ENCODE assay signal across 15 cellular contexts in the genomic region with DNA sequence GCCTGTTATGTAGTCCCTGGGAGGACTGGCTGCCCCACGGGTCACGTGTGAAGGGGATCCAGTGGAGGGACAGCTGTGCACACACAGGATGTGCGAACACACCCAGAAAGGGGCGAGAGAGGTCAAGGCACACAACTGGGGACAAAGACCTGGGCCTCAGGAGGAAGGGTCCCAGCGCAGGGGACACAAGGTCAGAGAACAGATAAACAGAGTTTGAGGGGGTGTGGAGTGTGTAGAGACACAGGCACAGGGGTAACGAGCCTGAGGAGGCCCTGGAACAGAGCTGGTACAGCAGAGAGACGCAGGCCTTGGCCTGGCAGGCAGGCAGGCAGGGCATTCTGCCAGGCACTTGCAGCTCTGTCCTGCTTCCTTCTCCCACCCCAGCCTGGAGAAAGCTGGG. TPM values are rescaled to one million over a fixed set of nuclear protein-coding genes. Genes with fewer than 3 reads are reported as not detected.
DNase-seq lines count a peak whose midpoint lies in the region; ATAC-seq and TF ChIP-seq lines count a peak whose summit lies in the region.
"Had no signal": no experiment of that assay in that cellular context is flagged by ENCODE, and none has a peak within 500 bp of the region (broad histone marks: within the 10 kb centered on the region; RNA-seq: fewer than 3 reads in every experiment).

No MANE protein-coding gene starts in this region.

- H3K27me3 ChIP-seq in prostate gland (replicated peaks; ENCODE audit: insufficient read depth) (no peaks in the 10 kb centered on the region), brain microvascular endothelial cell (replicated peaks) (no peaks in the 10 kb centered on the region)

- no peak for DNase-seq in activated naive CD4-positive, alpha-beta T cell treated with anti-CD3 and anti-CD28 coated beads, Interleukin-2, amount 50 U/mL, for 72 hours (ENCODE audit: low spot score in 2 of 2)
- DNase-seq in activated naive CD4-positive, alpha-beta T cell treated with anti-CD3 and anti-CD28 coated beads for 36 hours = no peak
- DNase-seq in NCI-H2029 (lab: John Stamatoyannopoulos, UW) (peak; percentile 59), cerebellar cortex (ENCODE audit: low spot score) (peak; percentile 29), prostate gland (ENCODE audit: low spot score) (no peak), brain microvascular endothelial cell (no peak), occipital lobe (lab: John Stamatoyannopoulos, UW) (no peak), posterior vena cava (ENCODE audit: low spot score) (no peak)
- DNase-seq: activated B cell treated with CpG ODN at 0.5 μM for 24 hours; activated gamma-delta T cell; CD8-positive, alpha-beta memory T cell; dermis blood vessel endothelial cell; erythroblast; midbrain had no signal

- no peaks in the 10 kb centered on the region for H3K9me3 Mint-ChIP-seq in activated naive CD4-positive, alpha-beta T cell treated with anti-CD3 and anti-CD28 coated beads, Interleukin-2, amount 50 U/mL, for 72 hours
- no peaks in the 10 kb centered on the region for H3K9me3 Mint-ChIP-seq in activated naive CD4-positive, alpha-beta T cell treated with anti-CD3 and anti-CD28 coated beads for 36 hours
- H3K9me3 Mint-ChIP-seq: activated B cell treated with CpG ODN at 0.5 μM for 24 hours; CD8-positive, alpha-beta memory T cell; T-helper 2 cell treated with Interferon-gamma antibody and Interleukin-4, amounts not matched to agents 5 μg/mL and 100 μg/mL, for 36 hours had no signal

- peaks cover 0 to under 1% of the 10 kb centered on the region in 2 donors for H3K36me3 ChIP-seq in prostate gland
- peaks cover 27% of the 10 kb centered on the region for H3K36me3 ChIP-seq in brain microvascular endothelial cell (replicated peaks)

- peaks cover 8% of the 10 kb centered on the region for H3K4me1 Mint-ChIP-seq in activated naive CD4-positive, alpha-beta T cell treated with anti-CD3 and anti-CD28 coated beads for 36 hours (ENCODE audit: low read depth)

- no peak overlapping the region for H3K4me3 ChIP-seq in prostate gland
- H3K4me3 ChIP-seq in brain microvascular endothelial cell (ENCODE audit: low read depth, low read length) = no peak overlapping the region

- in situ Hi-C loops in brain microvascular endothelial cell (cut with HindIII; ENCODE audit: low pct_ligation_motif_present, low sequenced_read_pairs) = no loop called here

- no peaks in the 10 kb centered on the region for H3K9me3 ChIP-seq in prostate gland

- H3K27ac ChIP-seq in prostate gland = peak overlapping the region; percentile 37 to 38
- H3K27ac ChIP-seq in brain microvascular endothelial cell = no peak overlapping the region

- H3K4me1 ChIP-seq in prostate gland (replicated peaks) = peaks cover 5% of the 10 kb centered on the region

- no peak for ATAC-seq in activated naive CD4-positive, alpha-beta T cell treated with anti-CD3 and anti-CD28 coated beads, Interleukin-2, amount 50 U/mL, for 72 hours

- 51% methylated on average over 7 of the region's 7 CpGs for WGBS in prostate gland

- no peaks in the 10 kb centered on the region for H3K27me3 Mint-ChIP-seq in activated naive CD4-positive, alpha-beta T cell treated with anti-CD3 and anti-CD28 coated beads for 36 hours (ENCODE audit: low read depth)
- H3K27me3 Mint-ChIP-seq: activated B cell treated with CpG ODN at 0.5 μM for 24 hours; CD8-positive, alpha-beta memory T cell had no signal

- CTCF ChIA-PET in activated naive CD4-positive, alpha-beta T cell treated with anti-CD3 and anti-CD28 coated beads for 36 hours (lab: Charles Lee) = interaction anchor here (0.9 kb wide), 1 partner anchor 11 kb away, joined by 3 read pairs; no protein-coding TSS in a partner anchor

- intact Hi-C loops in activated naive CD4-positive, alpha-beta T cell treated with anti-CD3 and anti-CD28 coated beads for 36 hours (cut with micrococcal nuclease) = no loop called here
- intact Hi-C loops in prostate gland (cut with DNase I) (no loop called here), posterior vena cava (cut with DNase I) (loop anchor here in 1 of 2 donors (10.0 kb wide), 1 partner anchor 207 kb away; no protein-coding TSS in a partner anchor)

- no peak overlapping the region for H3K4me3 Mint-ChIP-seq in activated naive CD4-positive, alpha-beta T cell treated with anti-CD3 and anti-CD28 coated beads for 36 hours
- H3K4me3 Mint-ChIP-seq: activated B cell treated with CpG ODN at 0.5 μM for 24 hours; CD8-positive, alpha-beta memory T cell; T-helper 2 cell treated with Interferon-gamma antibody and Interleukin-4, amounts not matched to agents 5 μg/mL and 100 μg/mL, for 36 hours had no signal

- H3K36me3 Mint-ChIP-seq in activated naive CD4-positive, alpha-beta T cell treated with anti-CD3 and anti-CD28 coated beads, Interleukin-2, amount 50 U/mL, for 72 hours = peaks cover 29 to 38% of the 10 kb centered on the region in 2 donors
- peaks cover 53% of the 10 kb centered on the region for H3K36me3 Mint-ChIP-seq in activated naive CD4-positive, alpha-beta T cell treated with anti-CD3 and anti-CD28 coated beads for 36 hours (ENCODE audit: low read depth)

- TF ChIP-seq CTCF in prostate gland (IDR thresholded peaks at IDR 0.05) = no peak
- TF ChIP-seq CTCF in brain microvascular endothelial cell (IDR thresholded peaks at IDR 0.05; ENCODE audit: low read depth, low read length, missing control alignments) = no peak

- peak overlapping the region; percentile 64 to 81 for H3K27ac Mint-ChIP-seq in activated naive CD4-positive, alpha-beta T cell treated with anti-CD3 and anti-CD28 coated beads, Interleukin-2, amount 50 U/mL, for 72 hours
- no peak overlapping the region for H3K27ac Mint-ChIP-seq in activated naive CD4-positive, alpha-beta T cell treated with anti-CD3 and anti-CD28 coated beads for 36 hours
- H3K27ac Mint-ChIP-seq: activated B cell treated with CpG ODN at 0.5 μM for 24 hours; T-helper 2 cell treated with Interferon-gamma antibody and Interleukin-4, amounts not matched to agents 5 μg/mL and 100 μg/mL, for 36 hours had no signal

- no peak for TF ChIP-seq POLR2A in prostate gland (IDR thresholded peaks at IDR 0.05)

RNA-seq across cellular contexts. Expression of a gene that starts 14.8 kb away (rescaled TPM):
- total RNA-seq in activated naive CD4-positive, alpha-beta T cell treated with anti-CD3 and anti-CD28 coated beads, Interleukin-2, amount 50 U/mL, for 72 hours = 10 to 100 TPM; 74.9 to 75.2 TPM
- 10 to 100 TPM; 62.1 to 63.5 TPM for total RNA-seq in activated naive CD4-positive, alpha-beta T cell treated with anti-CD3 and anti-CD28 coated beads for 36 hours
- total RNA-seq in prostate gland (10 to 100 TPM; 30.0 to 36.3 TPM), occipital lobe (30.4 TPM), posterior vena cava (10 to 100 TPM; 31.3 to 37.5 TPM)

RNA-seq across cellular contexts. Expression of a gene that starts 19.5 kb away (rescaled TPM):
- 100 to 1,000 TPM; 305 to 312 TPM for total RNA-seq in activated naive CD4-positive, alpha-beta T cell treated with anti-CD3 and anti-CD28 coated beads, Interleukin-2, amount 50 U/mL, for 72 hours
- total RNA-seq in activated naive CD4-positive, alpha-beta T cell treated with anti-CD3 and anti-CD28 coated beads for 36 hours = 100 to 1,000 TPM; 289 to 295 TPM
- total RNA-seq in prostate gland = 10 to 100 TPM; 19.9 to 37.6 TPM
- 4.1 TPM for total RNA-seq in occipital lobe
- total RNA-seq in posterior vena cava = 10 to 100 TPM; 30.8 to 40.2 TPM

Comparison
In these comparisons a context has a peak if more than half of its experiments do, and no peak if none do; other contexts are left out.
1. DNase-seq: peak in NCI-H2029 (single experiment) and cerebellar cortex (single experiment); none in activated naive CD4-positive, alpha-beta T cell treated with anti-CD3 and anti-CD28 coated beads, Interleukin-2, amount 50 U/mL, for 72 hours (0 of 2), activated naive CD4-positive, alpha-beta T cell treated with anti-CD3 and anti-CD28 coated beads for 36 hours (single experiment), prostate gland (single experiment), brain microvascular endothelial cell (single experiment), occipital lobe (single experiment) and posterior vena cava (single experiment).
2. RNA of a gene that starts 19.5 kb away (total RNA-seq): 305 to 312 TPM in activated naive CD4-positive, alpha-beta T cell treated with anti-CD3 and anti-CD28 coated beads, Interleukin-2, amount 50 U/mL, for 72 hours and 289 to 295 TPM in activated naive CD4-positive, alpha-beta T cell treated with anti-CD3 and anti-CD28 coated beads for 36 hours; 30.8 to 40.2 TPM in posterior vena cava, 19.9 to 37.6 TPM in prostate gland and 4.1 TPM in occipital lobe (single experiment); every median in the first group is over 4 times any median in the second.